Comparison of ENCODE assay signal across 17 cellular contexts in genomic region chr1:4177425-4178150, GRCh38.
DNase-seq lines count a peak whose midpoint lies in the region; ATAC-seq, FAIRE-seq and TF ChIP-seq lines count a peak whose summit lies in the region.
"Had no signal": no experiment of that assay in that cellular context is flagged by ENCODE, and none has a peak within 500 bp of the region (broad histone marks: within the 10 kb centered on the region; RNA-seq: fewer than 3 reads in every experiment).

No MANE protein-coding gene starts in this region.

- no peaks in the 10 kb centered on the region for H3K36me3 Mint-ChIP-seq in activated CD8-positive, alpha-beta T cell treated with anti-CD3 and anti-CD28 coated beads, Interleukin-2, amount 10 ng/mL, durations not matched to agents 7 days and 5 days (ENCODE audit: low read depth)
- H3K36me3 Mint-ChIP-seq in osteocyte (ENCODE audit: unreplicated experiment) = peaks cover 2% of the 10 kb centered on the region

- no peaks in the 10 kb centered on the region for H3K9me3 Mint-ChIP-seq in activated CD8-positive, alpha-beta T cell treated with anti-CD3 and anti-CD28 coated beads, Interleukin-2, amount 10 ng/mL, durations not matched to agents 7 days and 5 days (ENCODE audit: insufficient read depth)
- H3K9me3 Mint-ChIP-seq in osteocyte (ENCODE audit: unreplicated experiment) = peaks cover 22% of the 10 kb centered on the region

- no peak for ATAC-seq in activated CD8-positive, alpha-beta T cell treated with anti-CD3 and anti-CD28 coated beads, Interleukin-2, amount 10 ng/mL, durations not matched to agents 7 days and 5 days
- ATAC-seq: GM12878, GM23338 had no signal

- peak; percentile 45 for DNase-seq in activated CD8-positive, alpha-beta T cell treated with anti-CD3 and anti-CD28 coated beads, Interleukin-2, amount 10 ng/mL, durations not matched to agents 7 days and 5 days
- DNase-seq in osteocyte (ENCODE audit: extremely low spot score, unreplicated experiment) (peak; percentile 71), NCI-H2227 treated with DMSO at 0.1 percent for 48 hours (lab: John Stamatoyannopoulos, UW) (no peak), kidney (no peak), hippocampal formation (lab: John Stamatoyannopoulos, UW) (no peak)
- DNase-seq: C1 segment of cervical spinal cord, COR-L47, DMS153, NCI-H1092 treated with DMSO at 0.1 percent for 48 hours, NCI-H1694, NCI-H69, PC-9 had no signal

- TF ChIP-seq CTCF in DOHH2 (IDR thresholded peaks at IDR 0.05; ENCODE audit: low read depth, low read length, poor library complexity, severe bottlenecking) = no peak
- no peak for TF ChIP-seq CTCF in osteocyte (IDR thresholded peaks at IDR 0.05)
- TF ChIP-seq CTCF in kidney (IDR thresholded peaks at IDR 0.05; ENCODE audit: borderline replicate concordance, extremely low read depth, insufficient read depth) = no peak

- H3K4me3 ChIP-seq in BLaER1 treated with 17β-estradiol and CSF1 and Interleukin-3, amounts not matched to agents 10 nM and 100 nM = peak overlapping the region in 4 of 10 experiments; percentile 17 to 31 (median 24); a peak in 3 of 20 replicates
- H3K4me3 ChIP-seq in DOHH2 (ENCODE audit: low read length) = 0 out of 2 replicates have a peak overlapping the region, but pooled peaks have one; percentile 2
- no peak overlapping the region for H3K4me3 ChIP-seq in kidney (ENCODE audit: low read length in 2 of 2)
- H3K4me3 ChIP-seq: GM12878, GM23338, PC-9 had no signal

- CTCF ChIA-PET in activated CD8-positive, alpha-beta T cell treated with anti-CD3 and anti-CD28 coated beads, Interleukin-2, amount 10 ng/mL, durations not matched to agents 7 days and 5 days (lab: Charles Lee) = no interaction called here

- peak overlapping the region; percentile 58 to 84 (median 80) for H3K4me2 ChIP-seq in BLaER1 treated with 17β-estradiol and CSF1 and Interleukin-3, amounts not matched to agents 10 nM and 100 nM
- H3K4me2 ChIP-seq in DOHH2 (ENCODE audit: low read length) = peak overlapping the region; percentile 4
- H3K4me2 ChIP-seq: GM23338, PC-9 had no signal

- POLR2A ChIA-PET in activated CD8-positive, alpha-beta T cell treated with anti-CD3 and anti-CD28 coated beads, Interleukin-2, amount 10 ng/mL, durations not matched to agents 7 days and 5 days (lab: Charles Lee) = interaction anchor here (0.6 kb wide), 1 partner anchor 1311 kb away, joined by 3 read pairs; no protein-coding TSS in a partner anchor

- intact Hi-C loops in kidney (cut with DNase I) = no loop called here

- no peaks in the 10 kb centered on the region for H3K27me3 ChIP-seq in BLaER1 treated with 17β-estradiol and CSF1 and Interleukin-3, amounts not matched to agents 10 nM and 100 nM
- no peaks in the 10 kb centered on the region for H3K27me3 ChIP-seq in DOHH2 (ENCODE audit: control insufficient read depth, low read length)

- FAIRE-seq in kidney (lab: Jason Lieb, UNC) = no peak
- FAIRE-seq: GM12878, HTR-8/SVneo had no signal

- peak overlapping the region; percentile 12 to 88 (median 85); a peak in 21 of 22 replicates for H3K27ac ChIP-seq in BLaER1 treated with 17β-estradiol and CSF1 and Interleukin-3, amounts not matched to agents 10 nM and 100 nM
- H3K27ac ChIP-seq in DOHH2 (ENCODE audit: low read depth, low read length) = no peak overlapping the region
- H3K27ac ChIP-seq in kidney (ENCODE audit: low read depth in 2 of 2, low read length in 2 of 2) = no peak overlapping the region
- H3K27ac ChIP-seq: PC-9 had no signal

- H3K27ac Mint-ChIP-seq in activated CD8-positive, alpha-beta T cell treated with anti-CD3 and anti-CD28 coated beads, Interleukin-2, amount 10 ng/mL, durations not matched to agents 7 days and 5 days = peak overlapping the region; percentile 80
- no peak overlapping the region for H3K27ac Mint-ChIP-seq in osteocyte (ENCODE audit: unreplicated experiment)
- H3K27ac Mint-ChIP-seq: GM23338 had no signal

- H3K9me3 ChIP-seq in BLaER1 treated with 17β-estradiol and CSF1 and Interleukin-3, amounts not matched to agents 10 nM and 100 nM (replicated peaks in 1 of 11) = peaks cover 0 to 9% (median 0%) of the 10 kb centered on the region in 11 experiments; a peak in 6 of 22 replicates
- H3K9me3 ChIP-seq in DOHH2 (ENCODE audit: control insufficient read depth, insufficient read depth, low read length) = no peaks in the 10 kb centered on the region
- no peaks in the 10 kb centered on the region for H3K9me3 ChIP-seq in kidney (ENCODE audit: control insufficient read depth in 1 of 2, low read length in 2 of 2)

- H3K27me3 Mint-ChIP-seq in activated CD8-positive, alpha-beta T cell treated with anti-CD3 and anti-CD28 coated beads, Interleukin-2, amount 10 ng/mL, durations not matched to agents 7 days and 5 days (ENCODE audit: low read depth) = no peaks in the 10 kb centered on the region
- no peaks in the 10 kb centered on the region for H3K27me3 Mint-ChIP-seq in osteocyte (ENCODE audit: unreplicated experiment)

- H3K36me3 ChIP-seq in BLaER1 treated with 17β-estradiol and CSF1 and Interleukin-3, amounts not matched to agents 10 nM and 100 nM = no peaks in the 10 kb centered on the region
- H3K36me3 ChIP-seq in DOHH2 (ENCODE audit: control insufficient read depth, low read length) = no peaks in the 10 kb centered on the region
- no peaks in the 10 kb centered on the region for H3K36me3 ChIP-seq in kidney (ENCODE audit: control insufficient read depth in 1 of 2, insufficient read depth in 2 of 2, low read length in 2 of 2)

- H3F3A ChIP-seq in DOHH2 (ENCODE audit: control insufficient read depth, insufficient read depth) = no peaks in the 10 kb centered on the region

- no peaks in the 10 kb centered on the region for H4K20me1 ChIP-seq in BLaER1 treated with 17β-estradiol and CSF1 and Interleukin-3, amounts not matched to agents 10 nM and 100 nM
- no peaks in the 10 kb centered on the region for H4K20me1 ChIP-seq in DOHH2 (ENCODE audit: control insufficient read depth, insufficient read depth, low read depth, low read length)

- H3K79me2 ChIP-seq in DOHH2 (ENCODE audit: control insufficient read depth, low read length) = no peaks in the 10 kb centered on the region

- H3K4me1 ChIP-seq in BLaER1 treated with 17β-estradiol and CSF1 and Interleukin-3, amounts not matched to agents 10 nM and 100 nM = peaks cover 12 to 66% (median 44%) of the 10 kb centered on the region in 10 experiments
- H3K4me1 ChIP-seq in DOHH2 (ENCODE audit: control insufficient read depth, low read length) (peaks cover 40% of the 10 kb centered on the region), kidney (ENCODE audit: control insufficient read depth in 1 of 2, insufficient read depth in 1 of 2, low read depth in 1 of 2, low read length in 2 of 2) (no peaks in the 10 kb centered on the region)

- H3K9ac ChIP-seq in BLaER1 treated with 17β-estradiol and CSF1 and Interleukin-3, amounts not matched to agents 10 nM and 100 nM = peak overlapping the region in 9 of 11 experiments; percentile 22 to 74 (median 61); a peak in 15 of 22 replicates
- H3K9ac ChIP-seq in kidney (ENCODE audit: low read length in 2 of 2) = no peak overlapping the region

- no peak overlapping the region for H3K4me3 Mint-ChIP-seq in activated CD8-positive, alpha-beta T cell treated with anti-CD3 and anti-CD28 coated beads, Interleukin-2, amount 10 ng/mL, durations not matched to agents 7 days and 5 days
- H3K4me3 Mint-ChIP-seq in osteocyte (ENCODE audit: unreplicated experiment) = no peak overlapping the region
- H3K4me3 Mint-ChIP-seq: GM23338 had no signal

- peaks cover 18% of the 10 kb centered on the region for H3K4me1 Mint-ChIP-seq in activated CD8-positive, alpha-beta T cell treated with anti-CD3 and anti-CD28 coated beads, Interleukin-2, amount 10 ng/mL, durations not matched to agents 7 days and 5 days (ENCODE audit: low read depth)
- no peaks in the 10 kb centered on the region for H3K4me1 Mint-ChIP-seq in osteocyte (ENCODE audit: unreplicated experiment)

- no peaks in the 10 kb centered on the region for H3K9me2 ChIP-seq in DOHH2 (replicated peaks; ENCODE audit: control insufficient read depth, low read length)

Comparison
In these comparisons a context has a peak if more than half of its experiments do, and no peak if none do; other contexts are left out.
1. H3K27ac ChIP-seq: peak in BLaER1 treated with 17β-estradiol and CSF1 and Interleukin-3, amounts not matched to agents 10 nM and 100 nM (11 of 11); none in DOHH2 (single experiment) and kidney (0 of 2).
2. H3K9ac ChIP-seq: peak in BLaER1 treated with 17β-estradiol and CSF1 and Interleukin-3, amounts not matched to agents 10 nM and 100 nM (9 of 11); none in kidney (0 of 2).
3. DNase-seq: peak in activated CD8-positive, alpha-beta T cell treated with anti-CD3 and anti-CD28 coated beads, Interleukin-2, amount 10 ng/mL, durations not matched to agents 7 days and 5 days (single experiment) and osteocyte (single experiment); none in NCI-H2227 treated with DMSO at 0.1 percent for 48 hours (single experiment), kidney (single experiment) and hippocampal formation (0 of 2).